Comparison of ENCODE assay signal across 1 cellular context in genomic region chr13:111512707-111513106, GRCh38.
TF ChIP-seq lines count a peak whose summit lies in the region.

No MANE protein-coding gene starts in this region.

TF ChIP-seq in HepG2, 621 proteins besides CTCF, POLR2A, EP300 and RAD21 (continued from another document):
- TF ChIP-seq TFDP2 (CRISPR knock-in tag; IDR thresholded peaks at IDR 0.05) (no peak), ZNF224 (CRISPR knock-in tag; IDR thresholded peaks at IDR 0.05) (no peak), ZNF337 (CRISPR knock-in tag; IDR thresholded peaks at IDR 0.05; ENCODE audit: borderline replicate concordance, low read depth) (no peak), MED8 (CRISPR knock-in tag; IDR thresholded peaks at IDR 0.05; ENCODE audit: insufficient replicate concordance) (no peak), AGO2 (optimal IDR thresholded peaks at IDR 0.05; ENCODE audit: low read depth, low read length) (no peak), RBM22 (optimal IDR thresholded peaks at IDR 0.05; ENCODE audit: low read length) (no peak)
